9 cellular contexts compared by ENCODE assay signal in genomic region chr7:47786557-47787248, GRCh38.
DNase-seq lines count a peak whose midpoint lies in the region; ATAC-seq and TF ChIP-seq lines count a peak whose summit lies in the region.
"Had no signal": no experiment of that assay in that cellular context is flagged by ENCODE, and none has a peak within 500 bp of the region (broad histone marks: within the 10 kb centered on the region; RNA-seq: fewer than 3 reads in every experiment).

No MANE protein-coding gene starts in this region.

- no peak overlapping the region for H3K4me3 Mint-ChIP-seq in activated CD8-positive, alpha-beta T cell treated with anti-CD3 and anti-CD28 coated beads, Interleukin-2, amount 10 ng/mL, durations not matched to agents 7 days and 5 days

- H3K9me2 ChIP-seq in hepatocyte (replicated peaks; ENCODE audit: insufficient read depth): no peaks in the 10 kb centered on the region

- intact Hi-C loops in adrenal gland (cut with DNase I): no loop called here

- no peak overlapping the region for H3K9ac ChIP-seq in skeletal muscle tissue (ENCODE audit: low read depth in 1 of 3, low read length in 3 of 3)

- no peaks in the 10 kb centered on the region for H3K27me3 ChIP-seq in adrenal gland
- H3K27me3 ChIP-seq in hepatocyte: no peaks in the 10 kb centered on the region
- H3K27me3 ChIP-seq in skeletal muscle tissue (ENCODE audit: control insufficient read depth in 3 of 3, insufficient read depth in 3 of 3, low read length in 3 of 3): no peaks in the 10 kb centered on the region

- no peaks in the 10 kb centered on the region for H3K79me2 ChIP-seq in hepatocyte

- H2AFZ ChIP-seq in hepatocyte: no peak overlapping the region

- CTCF ChIA-PET in activated CD8-positive, alpha-beta T cell treated with anti-CD3 and anti-CD28 coated beads, Interleukin-2, amount 10 ng/mL, durations not matched to agents 7 days and 5 days (lab: Charles Lee): interaction anchor here (2.0 kb wide), 1 partner anchor 33 kb away, joined by 6 read pairs; no protein-coding TSS in a partner anchor

- no peaks in the 10 kb centered on the region for H3K27me3 Mint-ChIP-seq in activated CD8-positive, alpha-beta T cell treated with anti-CD3 and anti-CD28 coated beads, Interleukin-2, amount 10 ng/mL, durations not matched to agents 7 days and 5 days (ENCODE audit: low read depth)

- H3K4me1 Mint-ChIP-seq in activated CD8-positive, alpha-beta T cell treated with anti-CD3 and anti-CD28 coated beads, Interleukin-2, amount 10 ng/mL, durations not matched to agents 7 days and 5 days (ENCODE audit: low read depth): no peaks in the 10 kb centered on the region

- POLR2A ChIA-PET in activated CD8-positive, alpha-beta T cell treated with anti-CD3 and anti-CD28 coated beads, Interleukin-2, amount 10 ng/mL, durations not matched to agents 7 days and 5 days (lab: Charles Lee): no interaction called here

- H3K36me3 Mint-ChIP-seq in activated CD8-positive, alpha-beta T cell treated with anti-CD3 and anti-CD28 coated beads, Interleukin-2, amount 10 ng/mL, durations not matched to agents 7 days and 5 days (ENCODE audit: low read depth): no peaks in the 10 kb centered on the region

- H3K4me2 ChIP-seq in hepatocyte: no peak overlapping the region

- H3K4me1 ChIP-seq in adrenal gland (replicated peaks in 1 of 2) (peaks cover 25 to 53% of the 10 kb centered on the region in 2 donors), hepatocyte (ENCODE audit: insufficient read depth) (peaks cover 44% of the 10 kb centered on the region), skeletal muscle tissue (ENCODE audit: control insufficient read depth in 3 of 3, insufficient read depth in 3 of 3, low read length in 3 of 3) (peaks cover 3 to 7% (median 4%) of the 10 kb centered on the region in 3 donors)

- 13 to 30% (median 24%) methylated on average over 11 of the region's 11 CpGs for WGBS in adrenal gland, 4 donors
- 22% methylated on average over 11 of the region's 11 CpGs for WGBS in hepatocyte (ENCODE audit: low lambda C conversion rate, missing lambda C conversion rate)

- no peaks in the 10 kb centered on the region for H3K9me3 Mint-ChIP-seq in activated CD8-positive, alpha-beta T cell treated with anti-CD3 and anti-CD28 coated beads, Interleukin-2, amount 10 ng/mL, durations not matched to agents 7 days and 5 days (ENCODE audit: insufficient read depth)

- H3K9me3 ChIP-seq in adrenal gland (replicated peaks in 1 of 3): no peaks in the 10 kb centered on the region
- H3K9me3 ChIP-seq in hepatocyte (ENCODE audit: low read depth): no peaks in the 10 kb centered on the region
- no peaks in the 10 kb centered on the region for H3K9me3 ChIP-seq in skeletal muscle tissue (ENCODE audit: control insufficient read depth in 3 of 3, low read length in 3 of 3)

- DNase-seq in H4 (ENCODE audit: low spot score) (peak; percentile 100), adrenal gland (peak; percentile 72 to 94 (median 87)), hepatocyte (ENCODE audit: low spot score) (peak; percentile 89), NCI-H345 (lab: John Stamatoyannopoulos, UW) (no peak)
- DNase-seq in activated CD8-positive, alpha-beta memory T cell treated with anti-CD3 and anti-CD28 coated beads, Interleukin-2, amount 50 U/mL, for 4 hours: no peak
- DNase-seq in activated CD8-positive, alpha-beta T cell treated with anti-CD3 and anti-CD28 coated beads, Interleukin-2, amount 10 ng/mL, durations not matched to agents 7 days and 5 days: no peak
- DNase-seq: stimulated activated CD4-positive, alpha-beta T cell treated with anti-CD3 and anti-CD28 coated beads, Interleukin-1b, Interleukin-23, amount 100 ng/mL, for 48 hours had no signal

- H3K36me3 ChIP-seq in adrenal gland (replicated peaks in 1 of 2) (no peaks in the 10 kb centered on the region), hepatocyte (replicated peaks; ENCODE audit: insufficient read depth, low read depth) (no peaks in the 10 kb centered on the region), skeletal muscle tissue (ENCODE audit: control insufficient read depth in 3 of 3, insufficient read depth in 3 of 3, low read length in 3 of 3) (no peaks in the 10 kb centered on the region)

- H3K27ac ChIP-seq in adrenal gland (peak overlapping the region in 4 of 5 donors; percentile 37 to 85 (median 82)), hepatocyte (peak overlapping the region; percentile 90), skeletal muscle tissue (ENCODE audit: low read depth, low read length) (peak overlapping the region; percentile 42)

- TF ChIP-seq CTCF in adrenal gland (IDR thresholded peaks at IDR 0.05) (no peak), hepatocyte (IDR thresholded peaks at IDR 0.05; ENCODE audit: poor library complexity) (no peak)

- ATAC-seq in activated CD8-positive, alpha-beta T cell treated with anti-CD3 and anti-CD28 coated beads, Interleukin-2, amount 10 ng/mL, durations not matched to agents 7 days and 5 days: no peak
- no peak for ATAC-seq in GM19452 (IDR thresholded peaks at IDR 0.05; ENCODE audit: unreplicated experiment)

- no peaks in the 10 kb centered on the region for H4K20me1 ChIP-seq in hepatocyte (ENCODE audit: insufficient read depth, poor library complexity, severe bottlenecking)

- H3K4me3 ChIP-seq in adrenal gland: no peak overlapping the region
- H3K4me3 ChIP-seq in hepatocyte: no peak overlapping the region
- no peak overlapping the region for H3K4me3 ChIP-seq in skeletal muscle tissue (ENCODE audit: low read length in 3 of 3)

- TF ChIP-seq POLR2A in adrenal gland (IDR thresholded peaks at IDR 0.05): no peak

- H3K27ac Mint-ChIP-seq in activated CD8-positive, alpha-beta T cell treated with anti-CD3 and anti-CD28 coated beads, Interleukin-2, amount 10 ng/mL, durations not matched to agents 7 days and 5 days: no peak overlapping the region

Comparison
In these comparisons a context has a peak if more than half of its experiments do, and no peak if none do; other contexts are left out.
1. DNase-seq: peak in H4 (single experiment), adrenal gland (7 of 7) and hepatocyte (single experiment); none in activated CD8-positive, alpha-beta memory T cell treated with anti-CD3 and anti-CD28 coated beads, Interleukin-2, amount 50 U/mL, for 4 hours (single experiment), activated CD8-positive, alpha-beta T cell treated with anti-CD3 and anti-CD28 coated beads, Interleukin-2, amount 10 ng/mL, durations not matched to agents 7 days and 5 days (single experiment) and NCI-H345 (single experiment).
2. Peak in every context shown above with its lines, with median percentiles within 50 percentile points of each other: H3K27ac ChIP-seq.